ENCODE assay signal across 21 cellular contexts in genomic region chr2:226115832-226116200, GRCh38.
DNase-seq lines count a peak whose midpoint lies in the region; ATAC-seq and TF ChIP-seq lines count a peak whose summit lies in the region.
"Had no signal": no experiment of that assay in that cellular context is flagged by ENCODE, and none has a peak within 500 bp of the region (broad histone marks: within the 10 kb centered on the region; RNA-seq: fewer than 3 reads in every experiment).

No MANE protein-coding gene starts in this region.

- H3K9me3 Mint-ChIP-seq in endodermal cell, result peaks cover 1% of the 10 kb centered on the region
- H3K9me3 Mint-ChIP-seq in T-cell, result no peaks in the 10 kb centered on the region
- H3K9me3 Mint-ChIP-seq: activated CD4-positive, alpha-beta memory T cell treated with anti-CD3 and anti-CD28 coated beads, Interleukin-2, amount 10 ng/mL, durations not matched to agents 7 days and 5 days; activated naive CD8-positive, alpha-beta T cell treated with anti-CD3 and anti-CD28 coated beads for 36 hours; activated T-cell treated with anti-CD3 and anti-CD28 coated beads, Interleukin-2, amount 50 U/mL, for 72 hours; naive thymus-derived CD8-positive, alpha-beta T cell had no signal

- H3K27me3 Mint-ChIP-seq in endodermal cell (ENCODE audit: insufficient read depth), result no peaks in the 10 kb centered on the region
- H3K27me3 Mint-ChIP-seq in T-cell, result peaks cover 0 to 1% of the 10 kb centered on the region in 2 donors
- H3K27me3 Mint-ChIP-seq: activated CD4-positive, alpha-beta memory T cell treated with anti-CD3 and anti-CD28 coated beads, Interleukin-2, amount 10 ng/mL, durations not matched to agents 7 days and 5 days had no signal

- POLR2A ChIA-PET in T-cell (lab: Charles Lee), result interaction anchor here in 1 of 2 donors (0.6 kb wide), 1 partner anchor 330 kb away, joined by 3 read pairs; no protein-coding TSS in a partner anchor

- H3K27ac ChIP-seq in endodermal cell (ENCODE audit: low read depth, low read length) (no peak overlapping the region), mesodermal cell (ENCODE audit: low read depth, low read length, severe bottlenecking) (peak overlapping the region; percentile 80)
- H3K27ac ChIP-seq: cardiac muscle cell, psoas muscle, vagina had no signal

- H3K4me3 Mint-ChIP-seq in endodermal cell (no peak overlapping the region), T-cell (no peak overlapping the region)
- H3K4me3 Mint-ChIP-seq: activated CD4-positive, alpha-beta memory T cell treated with anti-CD3 and anti-CD28 coated beads, Interleukin-2, amount 10 ng/mL, durations not matched to agents 7 days and 5 days; activated naive CD8-positive, alpha-beta T cell treated with anti-CD3 and anti-CD28 coated beads for 36 hours; activated T-cell treated with anti-CD3 and anti-CD28 coated beads, Interleukin-2, amount 50 U/mL, for 72 hours; naive thymus-derived CD8-positive, alpha-beta T cell had no signal

- H3K9me3 ChIP-seq in endodermal cell (ENCODE audit: control insufficient read depth, low read length) (no peaks in the 10 kb centered on the region), mesodermal cell (ENCODE audit: control insufficient read depth, low read length) (no peaks in the 10 kb centered on the region)
- H3K9me3 ChIP-seq: psoas muscle, vagina had no signal

- no peaks in the 10 kb centered on the region for H3K27me3 ChIP-seq in endodermal cell (ENCODE audit: control insufficient read depth, insufficient read depth, low read length, poor library complexity, severe bottlenecking)
- H3K27me3 ChIP-seq: cardiac muscle cell, vagina had no signal

- TF ChIP-seq CTCF in endodermal cell (conservative IDR thresholded peaks at IDR 0.05), result no peak

- 88% methylated on average over 1 of the region's 1 CpG; no CpG with 5 or more reads in 1 of the 2 experiments for WGBS in endodermal cell (ENCODE audit: insufficient coverage in 1 of 2, insufficient read length in 1 of 2), 2 experiments
- 88% methylated on average over 1 of the region's 1 CpG; no CpG with 5 or more reads in 1 of the 2 experiments for WGBS in mesodermal cell (ENCODE audit: insufficient coverage in 2 of 2), 2 experiments

- CTCF ChIA-PET in T-cell (lab: Charles Lee), result interaction anchor here (0.6 kb wide), 2 partner anchors 41 to 119 kb away, joined by 3 to 7 read pairs; no protein-coding TSS in a partner anchor

- H3K9ac ChIP-seq in endodermal cell (ENCODE audit: extremely low read depth, low read length, poor library complexity, severe bottlenecking), result no peak overlapping the region

- H3K4me1 Mint-ChIP-seq in endodermal cell (peaks cover 7% of the 10 kb centered on the region), T-cell (no peaks in the 10 kb centered on the region)
- H3K4me1 Mint-ChIP-seq: activated CD4-positive, alpha-beta memory T cell treated with anti-CD3 and anti-CD28 coated beads, Interleukin-2, amount 10 ng/mL, durations not matched to agents 7 days and 5 days; naive thymus-derived CD8-positive, alpha-beta T cell had no signal

- ATAC-seq in T-cell (replicated peaks in 1 of 4), result no peak
- ATAC-seq: naive thymus-derived CD8-positive, alpha-beta T cell had no signal

- peak; percentile 11 for DNase-seq in Daoy (ENCODE audit: low read depth)
- peak; percentile 50 for DNase-seq in NCI-H460 (ENCODE audit: extremely low read depth, low read depth)
- DNase-seq in endodermal cell, result no peak
- no peak for DNase-seq in NCI-H1417 treated with DMSO at 0.1 percent for 48 hours (lab: John Stamatoyannopoulos, UW)
- no peak for DNase-seq in T-cell
- DNase-seq in HK-2 (ENCODE audit: unreplicated experiment), result no peak
- DNase-seq in NCI-H510A treated with DMSO at 0.1 percent for 48 hours (lab: John Stamatoyannopoulos, UW), result no peak
- DNase-seq: activated CD4-positive, alpha-beta memory T cell treated with anti-CD3 and anti-CD28 coated beads, Interleukin-2, amount 10 ng/mL, durations not matched to agents 7 days and 5 days; activated naive CD8-positive, alpha-beta T cell treated with anti-CD3 and anti-CD28 coated beads for 36 hours; activated T-cell treated with anti-CD3 and anti-CD28 coated beads, Interleukin-2, amount 50 U/mL, for 72 hours; COR-L47; effector CD4-positive, alpha-beta T cell; GOT3; naive thymus-derived CD8-positive, alpha-beta T cell; NCI-H1930; NCI-H526; psoas muscle; stimulated activated naive CD8-positive, alpha-beta T cell treated with anti-CD3 and anti-CD28 coated beads, Interleukin-15, Interleukin-2, amounts not matched to agents 100 U/mL and 50 U/mL, for 24 hours had no signal

- no peaks in the 10 kb centered on the region for H3K4me1 ChIP-seq in endodermal cell (ENCODE audit: control insufficient read depth, insufficient read depth, low read length)
- H3K4me1 ChIP-seq in mesodermal cell (ENCODE audit: control insufficient read depth, insufficient read depth, low read length, poor library complexity, severe bottlenecking), result peaks cover 31% of the 10 kb centered on the region

- peak overlapping the region; percentile 35 for H3K27ac Mint-ChIP-seq in endodermal cell
- no peak overlapping the region for H3K27ac Mint-ChIP-seq in T-cell
- H3K27ac Mint-ChIP-seq: activated CD4-positive, alpha-beta memory T cell treated with anti-CD3 and anti-CD28 coated beads, Interleukin-2, amount 10 ng/mL, durations not matched to agents 7 days and 5 days; activated naive CD8-positive, alpha-beta T cell treated with anti-CD3 and anti-CD28 coated beads for 36 hours; activated T-cell treated with anti-CD3 and anti-CD28 coated beads, Interleukin-2, amount 50 U/mL, for 72 hours; naive thymus-derived CD8-positive, alpha-beta T cell had no signal

- H3K4me3 ChIP-seq in endodermal cell (ENCODE audit: low read length), result no peak overlapping the region
- H3K4me3 ChIP-seq in mesodermal cell (ENCODE audit: extremely low read depth, insufficient read depth, low read length, poor library complexity, severe bottlenecking), result no peak overlapping the region
- H3K4me3 ChIP-seq: cardiac muscle cell, psoas muscle, vagina had no signal

- no peaks in the 10 kb centered on the region for H3K36me3 ChIP-seq in endodermal cell (ENCODE audit: control insufficient read depth, insufficient read depth, low read length)
- H3K36me3 ChIP-seq in mesodermal cell (ENCODE audit: control insufficient read depth, insufficient read depth, low read length), result no peaks in the 10 kb centered on the region
- H3K36me3 ChIP-seq: cardiac muscle cell, vagina had no signal

- H3K36me3 Mint-ChIP-seq in endodermal cell (ENCODE audit: low read depth), result no peaks in the 10 kb centered on the region
- H3K36me3 Mint-ChIP-seq in T-cell, result no peaks in the 10 kb centered on the region
- H3K36me3 Mint-ChIP-seq: activated naive CD8-positive, alpha-beta T cell treated with anti-CD3 and anti-CD28 coated beads for 36 hours; naive thymus-derived CD8-positive, alpha-beta T cell had no signal

Comparison
In these comparisons a context has a peak if more than half of its experiments do, and no peak if none do; other contexts are left out.
1. DNase-seq: peak in Daoy (single experiment) and NCI-H460 (single experiment); none in endodermal cell (single experiment), NCI-H1417 treated with DMSO at 0.1 percent for 48 hours (single experiment), T-cell (0 of 34), HK-2 (single experiment) and NCI-H510A treated with DMSO at 0.1 percent for 48 hours (single experiment).